Comparison of ENCODE assay signal across 1 cellular context in the genomic region with DNA sequence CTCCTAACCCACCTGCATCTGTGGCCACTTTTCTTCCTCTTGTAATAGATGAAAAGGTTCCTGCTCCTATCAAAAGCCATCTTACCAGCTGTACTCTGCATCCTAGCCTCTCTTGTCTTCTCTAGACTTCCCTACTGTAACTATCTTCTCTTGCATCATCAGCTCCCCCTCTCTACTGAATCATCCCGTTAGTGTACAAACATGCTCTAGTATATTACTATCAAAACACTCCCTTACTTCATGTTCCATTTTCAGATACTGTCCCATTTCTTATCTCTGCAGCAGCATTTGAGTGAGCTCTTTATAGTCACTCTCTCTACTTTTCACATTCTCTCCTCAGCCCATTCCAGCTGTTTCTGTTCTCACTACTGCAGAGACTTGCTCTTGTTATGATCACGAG.
TF ChIP-seq lines count a peak whose summit lies in the region.

No MANE protein-coding gene starts in this region.

TF ChIP-seq in GM12878, 131 proteins besides CTCF, POLR2A, EP300 and RAD21:
- TF ChIP-seq, protein P1, sequence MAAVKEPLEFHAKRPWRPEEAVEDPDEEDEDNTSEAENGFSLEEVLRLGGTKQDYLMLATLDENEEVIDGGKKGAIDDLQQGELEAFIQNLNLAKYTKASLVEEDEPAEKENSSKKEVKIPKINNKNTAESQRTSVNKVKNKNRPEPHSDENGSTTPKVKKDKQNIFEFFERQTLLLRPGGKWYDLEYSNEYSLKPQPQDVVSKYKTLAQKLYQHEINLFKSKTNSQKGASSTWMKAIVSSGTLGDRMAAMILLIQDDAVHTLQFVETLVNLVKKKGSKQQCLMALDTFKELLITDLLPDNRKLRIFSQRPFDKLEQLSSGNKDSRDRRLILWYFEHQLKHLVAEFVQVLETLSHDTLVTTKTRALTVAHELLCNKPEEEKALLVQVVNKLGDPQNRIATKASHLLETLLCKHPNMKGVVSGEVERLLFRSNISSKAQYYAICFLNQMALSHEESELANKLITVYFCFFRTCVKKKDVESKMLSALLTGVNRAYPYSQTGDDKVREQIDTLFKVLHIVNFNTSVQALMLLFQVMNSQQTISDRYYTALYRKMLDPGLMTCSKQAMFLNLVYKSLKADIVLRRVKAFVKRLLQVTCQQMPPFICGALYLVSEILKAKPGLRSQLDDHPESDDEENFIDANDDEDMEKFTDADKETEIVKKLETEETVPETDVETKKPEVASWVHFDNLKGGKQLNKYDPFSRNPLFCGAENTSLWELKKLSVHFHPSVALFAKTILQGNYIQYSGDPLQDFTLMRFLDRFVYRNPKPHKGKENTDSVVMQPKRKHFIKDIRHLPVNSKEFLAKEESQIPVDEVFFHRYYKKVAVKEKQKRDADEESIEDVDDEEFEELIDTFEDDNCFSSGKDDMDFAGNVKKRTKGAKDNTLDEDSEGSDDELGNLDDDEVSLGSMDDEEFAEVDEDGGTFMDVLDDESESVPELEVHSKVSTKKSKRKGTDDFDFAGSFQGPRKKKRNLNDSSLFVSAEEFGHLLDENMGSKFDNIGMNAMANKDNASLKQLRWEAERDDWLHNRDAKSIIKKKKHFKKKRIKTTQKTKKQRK (IDR thresholded peaks at IDR 0.05; ENCODE audit: low read depth, low read length), result no peak
- TF ChIP-seq IRF4 (IDR thresholded peaks at IDR 0.05; ENCODE audit: low read depth, low read length) (no peak), PAX5 (IDR thresholded peaks at IDR 0.05; ENCODE audit: borderline replicate concordance, low read depth, low read length) (no peak), RAD51 (IDR thresholded peaks at IDR 0.05) (no peak), TARDBP (IDR thresholded peaks at IDR 0.05; ENCODE audit: borderline replicate concordance) (no peak), DPF2 (IDR thresholded peaks at IDR 0.05) (no peak), PML (IDR thresholded peaks at IDR 0.05; ENCODE audit: low read length) (no peak), FOS (IDR thresholded peaks at IDR 0.05; ENCODE audit: borderline replicate concordance, extremely low read depth, insufficient read length) (no peak), TCF12 (IDR thresholded peaks at IDR 0.05; ENCODE audit: low read depth, low read length) (no peak)
